In the genomic region with DNA sequence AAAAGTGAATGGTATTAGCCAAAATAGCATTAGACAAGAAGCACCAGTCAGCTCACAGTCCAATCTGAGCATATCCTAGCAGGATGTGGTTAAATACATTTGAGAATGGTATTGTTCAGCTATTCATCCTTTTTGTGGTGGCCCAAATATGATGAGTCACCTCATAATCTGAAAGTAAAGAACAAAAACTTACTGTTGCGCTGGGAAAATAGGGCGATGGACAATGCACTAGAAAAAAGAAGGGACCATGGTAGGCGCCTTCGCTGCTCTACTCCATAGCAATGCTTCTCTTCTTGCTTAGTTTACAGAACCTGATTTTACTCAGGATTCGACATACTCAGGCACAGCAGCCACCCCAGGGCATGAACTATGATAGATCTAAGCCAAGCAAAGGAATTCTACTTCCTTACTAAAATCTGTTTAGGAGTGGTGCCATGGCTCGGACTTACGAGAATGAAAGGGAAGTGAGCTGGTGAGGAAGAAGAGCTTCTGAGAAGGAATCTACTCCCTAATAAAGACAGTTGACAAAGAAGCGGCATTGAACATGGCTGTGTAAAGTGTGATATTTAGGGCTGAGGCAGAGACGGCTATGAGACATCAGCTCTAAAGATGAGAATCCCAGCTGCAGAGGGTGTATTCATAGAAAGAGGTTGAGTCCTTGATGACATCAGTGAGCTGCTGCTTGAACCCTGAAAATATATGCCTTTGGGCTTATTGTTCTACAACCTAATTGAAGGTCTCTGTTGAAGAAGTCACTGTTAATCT, we compare ENCODE assay signal across 8 cellular contexts. TPM values are rescaled to one million over a fixed set of nuclear protein-coding genes. Genes with fewer than 3 reads are reported as not detected.
DNase-seq lines count a peak whose midpoint lies in the region; ATAC-seq and TF ChIP-seq lines count a peak whose summit lies in the region.

No MANE protein-coding gene starts in this region.

- H3K36me3 ChIP-seq in Peyer's patch: peaks cover 0 to 14% (median 0%) of the 10 kb centered on the region in 3 donors

- H3K9me3 ChIP-seq in Peyer's patch: no peaks in the 10 kb centered on the region

- H3K4me1 ChIP-seq in Peyer's patch: peaks cover 0 to 3% (median 0%) of the 10 kb centered on the region in 4 donors

- DNase-seq in HCEC 1CT (peak; percentile 92), NCI-H226 (peak; percentile 85), epithelial cell of esophagus (ENCODE audit: low read depth) (peak; percentile 68), NCI-H1048 (lab: John Stamatoyannopoulos, UW) (no peak), Peyer's patch (no peak), GM10266 (ENCODE audit: extremely low spot score) (no peak)
- no peak for DNase-seq in stimulated activated CD4-positive, alpha-beta T cell treated with anti-CD3 and anti-CD28 coated beads, Interleukin-15, amount 100 ng/mL, for 24 hours

- TF ChIP-seq POLR2A in Peyer's patch (IDR thresholded peaks at IDR 0.05): no peak

- ATAC-seq in GM18502 (IDR thresholded peaks at IDR 0.05; ENCODE audit: poor library complexity, unreplicated experiment): peak; percentile 97

- no peak overlapping the region for H3K4me3 ChIP-seq in epithelial cell of esophagus (ENCODE audit: low read length)
- H3K4me3 ChIP-seq in Peyer's patch: peak overlapping the region in 2 of 4 donors; percentile 10 to 15

- TF ChIP-seq CTCF in epithelial cell of esophagus (IDR thresholded peaks at IDR 0.05; ENCODE audit: insufficient read depth, low read depth, low read length, missing control alignments): no peak
- no peak for TF ChIP-seq CTCF in Peyer's patch (IDR thresholded peaks at IDR 0.05)
- no peak for TF ChIP-seq CTCF in GM10266 (IDR thresholded peaks at IDR 0.05; ENCODE audit: control insufficient read depth, insufficient read depth, low read depth, missing control alignments)

- no peaks in the 10 kb centered on the region for H3K27me3 ChIP-seq in Peyer's patch

- H3K27ac ChIP-seq in Peyer's patch: no peak overlapping the region

RNA-seq across cellular contexts. Expression of a gene that starts 13.0 kb away (rescaled TPM):
- total RNA-seq in Peyer's patch: 10 to 100 TPM; 14.9 to 21.0 (median 17.4) TPM

RNA-seq across cellular contexts. Expression of a gene that starts 16.6 kb away (rescaled TPM):
- total RNA-seq in Peyer's patch: 100 to 1,000 TPM in 1 of 4 donors, 10 to 100 TPM in 3; 62.5 to 109 (median 76.6) TPM

RNA-seq across cellular contexts. Expression of a gene that starts 53.5 kb away (rescaled TPM):
- 10 to 100 TPM; 13.9 to 17.9 (median 15.0) TPM for total RNA-seq in Peyer's patch

Comparison
In these comparisons a context has a peak if more than half of its experiments do, and no peak if none do; other contexts are left out.
1. DNase-seq: peak in HCEC 1CT (single experiment), NCI-H226 (single experiment) and epithelial cell of esophagus (single experiment); none in NCI-H1048 (single experiment), stimulated activated CD4-positive, alpha-beta T cell treated with anti-CD3 and anti-CD28 coated beads, Interleukin-15, amount 100 ng/mL, for 24 hours (single experiment), Peyer's patch (0 of 3) and GM10266 (single experiment).